8 cellular contexts compared by ENCODE assay signal in the genomic region with DNA sequence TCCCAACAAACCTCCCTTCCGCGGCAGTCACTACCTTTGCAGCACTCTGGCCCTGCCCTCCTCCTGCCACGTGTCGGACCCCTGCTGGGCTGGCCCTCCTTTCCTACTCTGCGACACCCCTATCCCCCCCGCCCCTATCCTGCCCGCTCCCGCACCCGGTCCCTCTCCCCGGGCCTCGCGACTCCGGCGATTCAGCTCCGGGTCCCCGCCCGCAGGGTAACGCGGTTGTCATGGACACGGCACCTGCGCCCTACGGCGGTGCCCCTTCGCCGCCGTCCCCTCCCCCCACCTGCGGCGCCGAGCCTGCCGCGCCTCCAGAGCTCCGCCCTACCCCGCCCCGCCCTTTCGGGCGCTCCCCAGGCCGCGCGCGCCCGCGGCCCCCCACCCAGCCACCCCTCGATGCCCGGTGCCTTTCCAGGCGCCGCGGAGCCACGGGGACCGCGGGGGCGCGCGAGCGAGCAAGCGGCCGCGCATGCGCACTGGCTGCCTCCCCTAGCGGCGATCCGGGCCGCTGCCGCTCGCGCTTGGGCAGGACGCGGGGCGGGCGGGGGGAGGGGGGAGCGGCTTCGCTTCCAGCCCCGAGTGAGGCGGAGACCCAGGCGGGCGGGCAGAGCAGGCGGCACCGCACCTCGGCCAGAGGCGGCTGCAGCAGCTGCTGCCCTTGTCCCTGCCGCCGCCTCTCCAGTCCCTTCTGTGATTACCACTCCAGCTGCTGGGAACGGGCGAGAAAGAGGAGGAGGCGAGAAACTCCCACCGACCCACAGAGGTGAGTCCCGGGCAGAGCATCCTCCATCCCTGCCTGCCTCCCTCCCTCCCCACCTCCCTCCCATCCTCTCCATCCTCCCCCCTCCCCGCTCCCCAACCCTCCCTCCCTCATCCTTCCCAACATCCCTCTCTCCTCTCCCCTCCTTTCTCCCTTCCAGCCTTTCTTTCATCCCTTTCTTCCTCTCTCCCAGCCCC. TPM values are rescaled to one million over a fixed set of nuclear protein-coding genes. Genes with fewer than 3 reads are reported as not detected.
DNase-seq lines count a peak whose midpoint lies in the region; ATAC-seq, FAIRE-seq and TF ChIP-seq lines count a peak whose summit lies in the region.

A gene (plus strand): TSS at position 610 of the 960 bp plus-strand sequence.

- no peak for FAIRE-seq in H1 (lab: Jason Lieb, UNC)

- TF ChIP-seq RAD21 in H1 (IDR thresholded peaks at IDR 0.05 in 1 of 2, conservative IDR thresholded peaks at IDR 0.05 in 1 of 2; ENCODE audit: low read depth in 2 of 2, low read length in 2 of 2) = peak in 1 of 2 experiments; percentile 4; a peak in 1 of 4 replicates

- H3K23me2 ChIP-seq in H1 (ENCODE audit: low read depth, low read length) = peaks cover 8% of the 10 kb centered on the region; the same call in 1 of the 2 replicates

- H3K4me2 ChIP-seq in H1 (ENCODE audit: insufficient read depth in 1 of 2, low read depth in 2 of 2, low read length in 2 of 2) = peak within 1 kb of the TSS; percentile 86 to 96

- H3K9me3 ChIP-seq in HUES48 (ENCODE audit: control insufficient read depth, insufficient read depth, low read length) (no peaks in the 10 kb centered on the region), Peyer's patch (no peaks in the 10 kb centered on the region), H1 (ENCODE audit: insufficient read depth in 2 of 2, low read depth in 1 of 2, low read length in 1 of 2) (no peaks in the 10 kb centered on the region), mesodermal cell (ENCODE audit: control insufficient read depth, low read length) (no peaks in the 10 kb centered on the region), transverse colon (no peaks in the 10 kb centered on the region)

- peak within 1 kb of the TSS; percentile 52; the same call in 1 of the 2 replicates for H3K18ac ChIP-seq in H1 (ENCODE audit: extremely low read depth, low read length)

- no peak within 1 kb of the TSS for H3K23ac ChIP-seq in H1 (ENCODE audit: insufficient read length)

- H2BK12ac ChIP-seq in H1 (ENCODE audit: low read depth, low read length) = no peak within 1 kb of the TSS

- WGBS in H1 (ENCODE audit: extremely low coverage in 1 of 2, insufficient coverage in 1 of 2, insufficient read length in 1 of 2, insufficient replicate concordance in 2 of 2, low coverage in 1 of 2, low lambda C conversion rate in 2 of 2, missing lambda C conversion rate in 1 of 2), 2 experiments = 0% methylated on average over 9 of the region's 87 CpGs; no CpG with 5 or more reads in 1 of the 2 experiments
- WGBS in mesodermal cell (ENCODE audit: insufficient coverage in 2 of 2), 2 experiments = 0 to 1% methylated on average over 7 to 32 of the region's 87 CpGs
- whole genome bisulfite sequencing in transverse colon (ENCODE audit: low coverage in 1 of 2), 2 donors = 8% methylated on average over 31 of the region's 87 CpGs; no CpG with 5 or more reads in 1 of the 2 donors

- H2AK5ac ChIP-seq in H1 (ENCODE audit: low read depth, low read length) = no peak within 1 kb of the TSS

- H3K27ac ChIP-seq in HUES48 (ENCODE audit: low read depth, low read length) = no peak within 1 kb of the TSS
- H3K27ac ChIP-seq in Peyer's patch = no peak within 1 kb of the TSS
- no peak within 1 kb of the TSS; the same call in 1 of the 2 replicates for H3K27ac ChIP-seq in H1 (ENCODE audit: low read depth, low read length)
- H3K27ac ChIP-seq in mesodermal cell (ENCODE audit: low read depth, low read length, severe bottlenecking) = no peak within 1 kb of the TSS
- H3K27ac ChIP-seq in transverse colon = no peak within 1 kb of the TSS

- DNase-seq in activated T-cell treated with anti-CD3 and anti-CD28 coated beads for 24 hours (ENCODE audit: low read depth) (peak; percentile 4), Peyer's patch (peak in 1 of 3 donors; percentile 58), H1 (ENCODE audit: low read depth in 1 of 2, low spot score in 2 of 2) (peak; percentile 83 to 89), transverse colon (peak; percentile 16)
- DNase-seq in activated T-cell treated with anti-CD3 and anti-CD28 coated beads, Interleukin-2, amount 50 U/mL, for 1 hour = no peak

- H3K4me3 ChIP-seq in HUES48 (ENCODE audit: low read depth, low read length) = peak within 1 kb of the TSS; percentile 90
- H3K4me3 ChIP-seq in Peyer's patch = peak within 1 kb of the TSS; percentile 5 to 55 (median 32)
- peak within 1 kb of the TSS; percentile 71 to 89 (median 77) for H3K4me3 ChIP-seq in H1 (ENCODE audit: extremely low read depth in 1 of 4, insufficient read depth in 2 of 4, low read depth in 3 of 4, low read length in 4 of 4)
- H3K4me3 ChIP-seq in mesodermal cell (ENCODE audit: extremely low read depth, insufficient read depth, low read length, poor library complexity, severe bottlenecking) = peak within 1 kb of the TSS; percentile 49
- H3K4me3 ChIP-seq in transverse colon = peak within 1 kb of the TSS in 3 of 4 donors; percentile 39 to 42 (median 39)

- H3K14ac ChIP-seq in H1 (ENCODE audit: insufficient read length) = no peak within 1 kb of the TSS

- no peak within 1 kb of the TSS for H2BK15ac ChIP-seq in H1 (ENCODE audit: low read length)

- ATAC-seq in HG02571 (IDR thresholded peaks at IDR 0.05; ENCODE audit: unreplicated experiment) = no peak

- CTCF ChIA-PET in H1 (lab: Charles Lee; ENCODE audit: partially characterized antibody) = interaction anchor here (1.0 to 1.1 kb wide), 3 partner anchors 35 to 91 kb away, joined by 3 to 4 read pairs (median 3); no protein-coding TSS in a partner anchor

- H3K36me3 ChIP-seq in HUES48 (ENCODE audit: control insufficient read depth, insufficient read depth, low read length) = no peaks in the 10 kb centered on the region
- H3K36me3 ChIP-seq in Peyer's patch = no peaks in the 10 kb centered on the region
- no peaks in the 10 kb centered on the region for H3K36me3 ChIP-seq in H1 (ENCODE audit: control insufficient read depth in 2 of 4, insufficient read depth in 4 of 4, low read length in 3 of 4)
- H3K36me3 ChIP-seq in mesodermal cell (ENCODE audit: control insufficient read depth, insufficient read depth, low read length) = no peaks in the 10 kb centered on the region
- H3K36me3 ChIP-seq in transverse colon = no peaks in the 10 kb centered on the region

- no peak for TF ChIP-seq POLR2A in Peyer's patch (IDR thresholded peaks at IDR 0.05)
- TF ChIP-seq POLR2A in H1 (IDR thresholded peaks at IDR 0.05; ENCODE audit: control extremely low read depth in 1 of 2, low read depth in 2 of 2, low read length in 2 of 2) = peak; percentile 33 to 37; a peak in 2 of 3 replicates
- no peak for TF ChIP-seq POLR2A in transverse colon (IDR thresholded peaks at IDR 0.05)

- in situ Hi-C loops in transverse colon (cut with MboI; ENCODE audit: low pct_ligation_motif_present in 1 of 4, low pct_unique_long_range_greater_than_20kb in 1 of 4, low sequenced_read_pairs in 3 of 4) = no loop called here

- no peaks in the 10 kb centered on the region for H3K79me1 ChIP-seq in H1 (ENCODE audit: low read depth, low read length)

- H3K9ac ChIP-seq in HUES48 (ENCODE audit: low read depth, low read length) (peak within 1 kb of the TSS; percentile 48; the same call in 1 of the 2 replicates), H1 (replicated peaks in 1 of 4; ENCODE audit: extremely low read depth in 1 of 4, low read depth in 3 of 4, low read length in 3 of 4) (peak within 1 kb of the TSS in 1 of 4 experiments; percentile 72; a peak in 3 of 7 replicates)

- POLR2A ChIA-PET in H1 (lab: Charles Lee; ENCODE audit: partially characterized antibody) = interaction anchor here (0.7 kb wide), 1 partner anchor 38 kb away, joined by 4 read pairs; no protein-coding TSS in a partner anchor

- intact Hi-C loops in transverse colon (cut with DNase I; ENCODE audit: low total_unique reads) = no loop called here

- H2BK5ac ChIP-seq in H1 (ENCODE audit: low read depth, low read length) = no peak within 1 kb of the TSS; the same call in 1 of the 2 replicates

- peak within 1 kb of the TSS; percentile 91; the same call in 1 of the 2 replicates for H4K8ac ChIP-seq in H1 (ENCODE audit: extremely low read depth, insufficient read depth, low read length)

- H3K79me2 ChIP-seq in H1 (ENCODE audit: control insufficient read depth in 1 of 2, insufficient read depth in 2 of 2, low read length in 2 of 2) = peaks cover 0 to 17% of the 10 kb centered on the region in 2 experiments; a peak in 3 of 4 replicates

- peak within 1 kb of the TSS; percentile 67 for H4K5ac ChIP-seq in H1 (ENCODE audit: insufficient read length, low read depth, low read length)

- H2AFZ ChIP-seq in H1 (ENCODE audit: low read length) = peak within 1 kb of the TSS; percentile 96

- H2BK120ac ChIP-seq in H1 (replicated peaks; ENCODE audit: low read depth, low read length) = no peak within 1 kb of the TSS

- peaks cover 6% of the 10 kb centered on the region for H3K27me3 ChIP-seq in HUES48 (ENCODE audit: control insufficient read depth, insufficient read depth, low read length)
- H3K27me3 ChIP-seq in Peyer's patch = peaks cover 0 to 7% of the 10 kb centered on the region in 2 donors
- H3K27me3 ChIP-seq in H1 (replicated peaks in 1 of 4; ENCODE audit: control insufficient read depth in 3 of 4, extremely low read depth in 1 of 4, insufficient read depth in 3 of 4, low read length in 3 of 4) = peaks cover 0 to 2% (median under 1%) of the 10 kb centered on the region in 4 experiments; a peak in 2 of 7 replicates
- peaks cover 31% of the 10 kb centered on the region for H3K27me3 ChIP-seq in transverse colon

- TF ChIP-seq CTCF in Peyer's patch (IDR thresholded peaks at IDR 0.05) (peak in 2 of 6 experiments; percentile 24 to 31), H1 (IDR thresholded peaks at IDR 0.05; ENCODE audit: control extremely low read depth in 1 of 3, insufficient read depth in 1 of 3, low read depth in 1 of 3, low read length in 3 of 3) (peak; percentile 46 to 66 (median 46)), transverse colon (IDR thresholded peaks at IDR 0.05) (peak in 2 of 5 experiments; percentile 13 to 21)

- 0 out of 3 replicates have a peak, but pooled peaks of 1 of the 2 experiments have one; percentile 10 for TF ChIP-seq EP300 in H1 (IDR thresholded peaks at IDR 0.05; ENCODE audit: borderline replicate concordance in 1 of 2, low read depth in 2 of 2, low read length in 2 of 2)
- no peak for TF ChIP-seq EP300 in transverse colon (IDR thresholded peaks at IDR 0.05; ENCODE audit: low read depth)

- H4K91ac ChIP-seq in H1 (replicated peaks; ENCODE audit: insufficient read length, low read length) = peak within 1 kb of the TSS; percentile 38

- H3K4ac ChIP-seq in H1 (replicated peaks; ENCODE audit: insufficient read length, low read depth, low read length) = peak within 1 kb of the TSS; percentile 70

- no peak within 1 kb of the TSS for H3K56ac ChIP-seq in H1 (replicated peaks; ENCODE audit: insufficient read length, low read depth, low read length)

- no peak within 1 kb of the TSS for H2BK20ac ChIP-seq in H1 (ENCODE audit: low read length)

- H3K4me1 ChIP-seq in HUES48 (ENCODE audit: control insufficient read depth, insufficient read depth, low read length) (peaks cover 29% of the 10 kb centered on the region), Peyer's patch (peaks cover 0 to 5% (median 0%) of the 10 kb centered on the region in 4 donors), H1 (replicated peaks in 1 of 4; ENCODE audit: control insufficient read depth in 3 of 4, insufficient read depth in 4 of 4, low read length in 3 of 4) (peaks cover 2 to 17% (median 9%) of the 10 kb centered on the region in 4 experiments; a peak in 6 of 7 replicates), mesodermal cell (ENCODE audit: control insufficient read depth, insufficient read depth, low read length, poor library complexity, severe bottlenecking) (peaks cover 3% of the 10 kb centered on the region), transverse colon (peaks cover 0 to 5% (median 0%) of the 10 kb centered on the region in 4 donors)

- H4K20me1 ChIP-seq in H1 (replicated peaks in 1 of 2; ENCODE audit: control insufficient read depth in 1 of 2, insufficient read depth in 2 of 2, low read length in 2 of 2) = no peaks in the 10 kb centered on the region

RNA-seq across cellular contexts. Expression of the gene that starts here (rescaled TPM):
- total RNA-seq in Peyer's patch = 1 to 10 TPM in 1 of 4 donors, under 1 TPM in 2, not detected in 1; 0.67 to 5.3 (median 0.88) TPM
- total RNA-seq in H1 (2021; fragmentation: NEBNext Ultra II Directional; extraction: Animal tissue kit (Norgen Biotek cat#: 25700)) = 9.0 and 10.8 TPM in 2 replicates
- 3.6 and 3.9 TPM in 2 replicates for polyA plus RNA-seq in H1 (2011; rRNA removed)
- 7.5 TPM for polyA plus RNA-seq in H1 (2011; cell fraction: cytosol; rRNA removed)
- 4.5 TPM for polyA plus RNA-seq in H1 (2011; cell fraction: nucleus; rRNA removed)
- 6.5 to 8.1 TPM (median 7.6 TPM) in 4 replicates for polyA plus RNA-seq in H1 (2012, experiment 1 of 2)
- polyA plus RNA-seq in H1 (2012, experiment 2 of 2) = 0.60 TPM
- 4.0 TPM for polyA plus RNA-seq in H1 (2013, experiment 1 of 2)
- polyA plus RNA-seq in H1 (2013, experiment 2 of 2) = 4.2 TPM
- polyA minus RNA-seq in H1 (2011; rRNA and poly(A)+ RNA removed) = 11.4 and 14.7 TPM in 2 replicates
- polyA minus RNA-seq in H1 (2011; cell fraction: cytosol; rRNA and poly(A)+ RNA removed) = 5.9 TPM
- 24.0 TPM for polyA minus RNA-seq in H1 (2011; cell fraction: nucleus; rRNA and poly(A)+ RNA removed)
- 5.2 TPM for polyA plus RNA-seq in mesodermal cell (2013, experiment 1 of 2)
- 3.6 TPM for polyA plus RNA-seq in mesodermal cell (2013, experiment 2 of 2)
- 1 to 10 TPM in 2 of 4 donors, under 1 TPM in 1, not detected in 1; 0.40 to 1.7 (median 1.5) TPM for total RNA-seq in transverse colon

Comparison
In these comparisons a context has a peak if more than half of its experiments do, and no peak if none do; other contexts are left out.
1. H3K4me3 ChIP-seq: peak in every context shown above with its lines; median percentile 90 in HUES48; 77 in H1; 49 in mesodermal cell; 39 in transverse colon; 32 in Peyer's patch.
2. POLR2A ChIP-seq: peak in H1 (2 of 2); none in Peyer's patch (0 of 2) and transverse colon (single experiment).